In genomic region chr14:100067971-100068959, GRCh38 we compare ENCODE assay signal across 8 cellular contexts. TPM values are rescaled to one million over a fixed set of nuclear protein-coding genes. Genes with fewer than 3 reads are reported as not detected.
DNase-seq lines count a peak whose midpoint lies in the region; ATAC-seq, FAIRE-seq and TF ChIP-seq lines count a peak whose summit lies in the region.

No MANE protein-coding gene starts in this region.

- no peaks in the 10 kb centered on the region for H3K27me3 Mint-ChIP-seq in CD4-positive, CD25-positive, alpha-beta regulatory T cell
- H3K27me3 Mint-ChIP-seq in activated CD4-positive, alpha-beta memory T cell treated with anti-CD3 and anti-CD28 coated beads, Interleukin-2, amount 10 ng/mL, durations not matched to agents 7 days and 5 days: no peaks in the 10 kb centered on the region
- no peaks in the 10 kb centered on the region for H3K27me3 Mint-ChIP-seq in progenitor cell of endocrine pancreas

- H3K4me1 ChIP-seq in CD4-positive, CD25-positive, alpha-beta regulatory T cell (ENCODE audit: control insufficient read depth, insufficient read depth, low read length, poor library complexity, severe bottlenecking): peaks cover 92% of the 10 kb centered on the region
- H3K4me1 ChIP-seq in endothelial cell of umbilical vein (ENCODE audit: control insufficient read depth, extremely low read depth, insufficient read depth, low read length) (peaks cover 13% of the 10 kb centered on the region), vagina (peaks cover 42% of the 10 kb centered on the region)

- H3K79me2 ChIP-seq in endothelial cell of umbilical vein (ENCODE audit: control insufficient read depth, insufficient read depth, low read length): no peaks in the 10 kb centered on the region

- no peaks in the 10 kb centered on the region for H4K20me1 ChIP-seq in endothelial cell of umbilical vein (replicated peaks; ENCODE audit: control insufficient read depth, extremely low read depth, insufficient read depth, low read length)

- FAIRE-seq in endothelial cell of umbilical vein (lab: Jason Lieb, UNC): peak; percentile 33

- peak overlapping the region; percentile 95 for H3K27ac ChIP-seq in CD4-positive, CD25-positive, alpha-beta regulatory T cell (ENCODE audit: insufficient read depth, low read length, poor library complexity, severe bottlenecking)
- H3K27ac ChIP-seq in endothelial cell of umbilical vein (ENCODE audit: insufficient read depth, low read depth, low read length): peak overlapping the region; percentile 20
- peak overlapping the region; percentile 70 for H3K27ac ChIP-seq in vagina

- peak overlapping the region; percentile 90 to 99 (median 94) for H3K4me3 Mint-ChIP-seq in CD4-positive, CD25-positive, alpha-beta regulatory T cell
- peak overlapping the region; percentile 86 for H3K4me3 Mint-ChIP-seq in activated CD4-positive, alpha-beta memory T cell treated with anti-CD3 and anti-CD28 coated beads, Interleukin-2, amount 10 ng/mL, durations not matched to agents 7 days and 5 days
- H3K4me3 Mint-ChIP-seq in progenitor cell of endocrine pancreas (ENCODE audit: low read depth): no peak overlapping the region

- intact Hi-C loops in endothelial cell of umbilical vein (cut with micrococcal nuclease) (no loop called here), vagina (cut with DNase I) (no loop called here)

- peaks cover 60% of the 10 kb centered on the region for H3K36me3 Mint-ChIP-seq in CD4-positive, CD25-positive, alpha-beta regulatory T cell
- peaks cover 69% of the 10 kb centered on the region for H3K36me3 Mint-ChIP-seq in activated CD4-positive, alpha-beta memory T cell treated with anti-CD3 and anti-CD28 coated beads, Interleukin-2, amount 10 ng/mL, durations not matched to agents 7 days and 5 days (ENCODE audit: low read depth)
- H3K36me3 Mint-ChIP-seq in progenitor cell of endocrine pancreas (ENCODE audit: insufficient read depth): no peaks in the 10 kb centered on the region

- peaks cover 10 to 74% (median 42%) of the 10 kb centered on the region in 4 donors for H3K4me1 Mint-ChIP-seq in CD4-positive, CD25-positive, alpha-beta regulatory T cell
- H3K4me1 Mint-ChIP-seq in activated CD4-positive, alpha-beta memory T cell treated with anti-CD3 and anti-CD28 coated beads, Interleukin-2, amount 10 ng/mL, durations not matched to agents 7 days and 5 days: peaks cover 49% of the 10 kb centered on the region
- peaks cover 9% of the 10 kb centered on the region for H3K4me1 Mint-ChIP-seq in progenitor cell of endocrine pancreas (ENCODE audit: low read depth)

- peak; percentile 83 to 94 (median 88) for DNase-seq in CD4-positive, CD25-positive, alpha-beta regulatory T cell
- DNase-seq in LHCN-M2 (ENCODE audit: low read depth) (peak; percentile 24), endothelial cell of umbilical vein (ENCODE audit: low read depth, low spot score) (peak; percentile 45), progenitor cell of endocrine pancreas (ENCODE audit: low spot score, unreplicated experiment) (no peak), vagina (ENCODE audit: extremely low spot score in 2 of 2) (no peak), retina (no peak)
- DNase-seq in activated CD4-positive, alpha-beta memory T cell treated with anti-CD3 and anti-CD28 coated beads, Interleukin-2, amount 10 ng/mL, durations not matched to agents 7 days and 5 days: peak; percentile 93

- peak overlapping the region; percentile 100 for H3K4me3 ChIP-seq in CD4-positive, CD25-positive, alpha-beta regulatory T cell (ENCODE audit: low read depth, low read length)
- H3K4me3 ChIP-seq in endothelial cell of umbilical vein (replicated peaks in 1 of 3; ENCODE audit: insufficient read depth in 1 of 3, low read depth in 1 of 3, low read length in 3 of 3): no peak overlapping the region
- peak overlapping the region in 1 of 2 donors; percentile 15 for H3K4me3 ChIP-seq in vagina

- dilution Hi-C loops in endothelial cell of umbilical vein (cut with MboI; ENCODE audit: extremely low pct_ligation_motif_present, low sequenced_read_pairs): no loop called here

- no TSS peak for BruUV-seq in endothelial cell of umbilical vein (replicated peaks; lab: Mats Ljungman, UMichigan)

- H3K27me3 ChIP-seq in CD4-positive, CD25-positive, alpha-beta regulatory T cell (ENCODE audit: control insufficient read depth, insufficient read depth, low read length): no peaks in the 10 kb centered on the region
- H3K27me3 ChIP-seq in endothelial cell of umbilical vein (ENCODE audit: control insufficient read depth in 2 of 2, insufficient read depth in 2 of 2, low read length in 2 of 2): no peaks in the 10 kb centered on the region
- no peaks in the 10 kb centered on the region for H3K27me3 ChIP-seq in vagina

- H3K27ac Mint-ChIP-seq in CD4-positive, CD25-positive, alpha-beta regulatory T cell: peak overlapping the region; percentile 97 to 99 (median 98)
- peak overlapping the region; percentile 97 for H3K27ac Mint-ChIP-seq in activated CD4-positive, alpha-beta memory T cell treated with anti-CD3 and anti-CD28 coated beads, Interleukin-2, amount 10 ng/mL, durations not matched to agents 7 days and 5 days
- H3K27ac Mint-ChIP-seq in progenitor cell of endocrine pancreas: peak overlapping the region; percentile 57

- peak; percentile 45 to 58 for ATAC-seq in CD4-positive, CD25-positive, alpha-beta regulatory T cell (ENCODE audit: low read depth in 2 of 2)
- peak; percentile 29 for ATAC-seq in GM21576 (IDR thresholded peaks at IDR 0.05; ENCODE audit: unreplicated experiment)

- CTCF ChIA-PET in activated CD4-positive, alpha-beta memory T cell treated with anti-CD3 and anti-CD28 coated beads, Interleukin-2, amount 10 ng/mL, durations not matched to agents 7 days and 5 days (lab: Charles Lee): interaction anchor here (1.0 to 22.3 kb wide), 6 partner anchors 11 to 125 kb away, joined by 3 to 563 read pairs (median 41); no protein-coding TSS in a partner anchor
- CTCF ChIA-PET in endothelial cell of umbilical vein (lab: Charles Lee): interaction anchor here (1.0 to 1.3 kb wide), 3 partner anchors 40 to 125 kb away, joined by 3 to 6 read pairs (median 3); no protein-coding TSS in a partner anchor

- no peak for TF ChIP-seq POLR2A in endothelial cell of umbilical vein (IDR thresholded peaks at IDR 0.05; ENCODE audit: low read depth, low read length)
- TF ChIP-seq POLR2A in vagina (IDR thresholded peaks at IDR 0.05): no peak

- POLR2A ChIA-PET in activated CD4-positive, alpha-beta memory T cell treated with anti-CD3 and anti-CD28 coated beads, Interleukin-2, amount 10 ng/mL, durations not matched to agents 7 days and 5 days (lab: Charles Lee): interaction anchor here (1.1 to 58.4 kb wide), 11 partner anchors 8 to 307 kb away, joined by 4 to 1586 read pairs (median 10); partner anchors contain the start of gene EVL
- POLR2A ChIA-PET in endothelial cell of umbilical vein (lab: Charles Lee): no interaction called here

- H3K4me2 ChIP-seq in endothelial cell of umbilical vein (ENCODE audit: insufficient read depth, low read length): peak overlapping the region; percentile 42

- H3K9me3 Mint-ChIP-seq in CD4-positive, CD25-positive, alpha-beta regulatory T cell: no peaks in the 10 kb centered on the region
- H3K9me3 Mint-ChIP-seq in activated CD4-positive, alpha-beta memory T cell treated with anti-CD3 and anti-CD28 coated beads, Interleukin-2, amount 10 ng/mL, durations not matched to agents 7 days and 5 days: no peaks in the 10 kb centered on the region
- H3K9me3 Mint-ChIP-seq in progenitor cell of endocrine pancreas (ENCODE audit: low read depth): no peaks in the 10 kb centered on the region

- H3K9me3 ChIP-seq in CD4-positive, CD25-positive, alpha-beta regulatory T cell (ENCODE audit: control insufficient read depth in 2 of 2, low read length in 2 of 2): no peaks in the 10 kb centered on the region
- H3K9me3 ChIP-seq in endothelial cell of umbilical vein (replicated peaks; ENCODE audit: control insufficient read depth, insufficient read depth, low read length) (no peaks in the 10 kb centered on the region), vagina (no peaks in the 10 kb centered on the region)

- peak overlapping the region; percentile 29 for H2AFZ ChIP-seq in endothelial cell of umbilical vein (ENCODE audit: low read depth, low read length)

- TF ChIP-seq CTCF in endothelial cell of umbilical vein (IDR thresholded peaks at IDR 0.05; ENCODE audit: extremely low read depth in 1 of 2, insufficient read depth in 1 of 2, low read depth in 1 of 2, low read length in 2 of 2) (no peak), progenitor cell of endocrine pancreas (IDR thresholded peaks at IDR 0.05; ENCODE audit: unreplicated experiment) (no peak), vagina (IDR thresholded peaks at IDR 0.05) (no peak)

- H3K9ac ChIP-seq in endothelial cell of umbilical vein (replicated peaks; ENCODE audit: extremely low read depth, insufficient read depth, low read length): no peak overlapping the region

- H3K36me3 ChIP-seq in CD4-positive, CD25-positive, alpha-beta regulatory T cell (ENCODE audit: control insufficient read depth, insufficient read depth, low read length): peaks cover 35% of the 10 kb centered on the region
- no peaks in the 10 kb centered on the region for H3K36me3 ChIP-seq in endothelial cell of umbilical vein (ENCODE audit: control insufficient read depth in 2 of 2, extremely low read depth in 1 of 2, insufficient read depth in 2 of 2, low read length in 2 of 2)
- H3K36me3 ChIP-seq in vagina: no peaks in the 10 kb centered on the region

- H3K9me1 ChIP-seq in endothelial cell of umbilical vein (replicated peaks; ENCODE audit: control insufficient read depth, extremely low read depth, insufficient read depth, low read length): no peaks in the 10 kb centered on the region

TF ChIP-seq in endothelial cell of umbilical vein, 7 proteins besides CTCF, POLR2A, EP300 and RAD21 (continues in another document):
- TF ChIP-seq MYC (IDR thresholded peaks at IDR 0.05; ENCODE audit: low read depth, low read length) (no peak), EZH2 (IDR thresholded peaks at IDR 0.05; ENCODE audit: borderline replicate concordance, low read depth, low read length, severe bottlenecking) (no peak)

RNA-seq across cellular contexts. Expression of gene EVL, which starts 3.0 kb away (rescaled TPM):
- total RNA-seq in CD4-positive, CD25-positive, alpha-beta regulatory T cell: 1,219 TPM
- polyA plus RNA-seq in CD4-positive, CD25-positive, alpha-beta regulatory T cell: 100 to 1,000 TPM; 118 to 141 (median 136) TPM
- total RNA-seq in LHCN-M2 (2014; rRNA removed): 24.1 and 169 TPM in 2 replicates
- polyA plus RNA-seq in LHCN-M2 (2012): 23.0 TPM
- total RNA-seq in activated CD4-positive, alpha-beta memory T cell treated with anti-CD3 and anti-CD28 coated beads, Interleukin-2, amount 10 ng/mL, durations not matched to agents 7 days and 5 days: 100 to 1,000 TPM; 771 to 787 TPM
- total RNA-seq in endothelial cell of umbilical vein: 61.9 and 62.5 TPM in 2 replicates
- 34.6 and 36.5 TPM in 2 replicates for polyA plus RNA-seq in endothelial cell of umbilical vein
- polyA plus RNA-seq in endothelial cell of umbilical vein (2011; cell fraction: cytosol; rRNA removed): 29.6 and 33.9 TPM in 2 replicates
- polyA plus RNA-seq in endothelial cell of umbilical vein (2011; cell fraction: nucleus; rRNA removed): 164 and 173 TPM in 2 replicates
- polyA plus RNA-seq in endothelial cell of umbilical vein (2012): 46.6 and 50.4 TPM in 2 replicates
- 40.0 and 48.4 TPM in 2 replicates for polyA minus RNA-seq in endothelial cell of umbilical vein
- polyA minus RNA-seq in endothelial cell of umbilical vein (2011; cell fraction: cytosol; rRNA and poly(A)+ RNA removed): 4.7 TPM
- polyA minus RNA-seq in endothelial cell of umbilical vein (2011; cell fraction: nucleus; rRNA and poly(A)+ RNA removed): 50.3 and 54.3 TPM in 2 replicates
- 207 and 216 TPM in 2 replicates for total RNA-seq in progenitor cell of endocrine pancreas
- total RNA-seq in vagina: 112 TPM

Comparison
In these comparisons a context has a peak if more than half of its experiments do, and no peak if none do; other contexts are left out.
1. DNase-seq: peak in CD4-positive, CD25-positive, alpha-beta regulatory T cell (3 of 3), LHCN-M2 (single experiment), activated CD4-positive, alpha-beta memory T cell treated with anti-CD3 and anti-CD28 coated beads, Interleukin-2, amount 10 ng/mL, durations not matched to agents 7 days and 5 days (single experiment) and endothelial cell of umbilical vein (single experiment); none in progenitor cell of endocrine pancreas (single experiment), vagina (0 of 2) and retina (single experiment).
2. H3K27ac ChIP-seq: peak in every context shown above with its lines; median percentile 95 in CD4-positive, CD25-positive, alpha-beta regulatory T cell; 70 in vagina; 20 in endothelial cell of umbilical vein.
3. Peak in every context shown above with its lines, with median percentiles within 50 percentile points of each other: H3K27ac Mint-ChIP-seq.